Comparison of ENCODE assay signal across 13 cellular contexts in the genomic region with DNA sequence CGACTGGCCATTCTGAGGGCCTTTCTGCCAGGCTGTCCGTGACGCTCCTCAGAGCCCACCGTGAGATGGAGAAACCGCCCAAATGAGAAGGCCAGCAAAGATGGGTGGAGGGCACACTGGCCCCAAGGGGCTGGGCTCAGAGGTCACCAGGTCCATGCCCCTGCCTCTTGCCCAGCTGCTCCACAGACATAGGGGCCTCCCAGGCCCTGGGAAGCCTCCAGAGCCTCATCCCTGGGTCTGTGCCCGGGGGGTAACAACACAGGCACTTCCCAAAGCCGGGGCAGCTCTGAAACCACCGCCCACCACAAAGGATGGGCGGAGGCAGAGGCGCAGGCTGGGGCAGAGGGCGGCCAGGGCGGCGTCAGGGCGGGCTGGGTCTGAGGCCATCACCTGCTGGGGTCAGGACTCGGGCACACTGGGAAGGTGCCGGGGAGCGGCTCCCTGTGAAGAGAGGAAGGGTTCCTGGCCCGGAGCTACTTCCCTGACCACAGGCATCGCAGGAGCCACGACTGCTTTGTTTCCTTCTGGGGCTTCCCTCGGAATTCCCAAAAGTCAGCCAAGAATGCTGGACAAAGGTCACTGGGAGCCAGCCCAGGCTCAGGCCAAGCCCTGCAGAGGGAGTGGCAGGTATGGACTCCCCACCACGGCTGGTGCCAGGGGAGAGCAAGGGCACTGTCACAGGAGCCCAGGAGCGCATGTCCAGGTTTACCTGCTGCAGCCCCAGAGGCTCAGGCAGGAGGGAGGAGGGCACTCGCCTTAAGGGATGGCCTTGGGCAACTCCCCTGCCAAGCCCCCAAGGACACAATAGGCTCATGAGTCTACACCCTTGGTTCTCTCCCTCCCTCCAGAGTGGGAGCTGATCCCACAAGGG. TPM values are rescaled to one million over a fixed set of nuclear protein-coding genes. Genes with fewer than 3 reads are reported as not detected.
A peak's percentile ranks its signal among the peaks of the same experiment; 100 is the strongest.
DNase-seq lines count a peak whose midpoint lies in the region; ATAC-seq and TF ChIP-seq lines count a peak whose summit lies in the region.
"Had no signal": no experiment of that assay in that cellular context is flagged by ENCODE, and none has a peak within 500 bp of the region (broad histone marks: within the 10 kb centered on the region; RNA-seq: fewer than 3 reads in every experiment).

No MANE protein-coding gene starts in this region.

- TF ChIP-seq EP300 in suprapubic skin (IDR thresholded peaks at IDR 0.05) = no peak

- TF ChIP-seq CTCF in right lobe of liver (IDR thresholded peaks at IDR 0.05) = no peak
- no peak for TF ChIP-seq CTCF in suprapubic skin (IDR thresholded peaks at IDR 0.05)

- H3K36me3 ChIP-seq in right lobe of liver (no peaks in the 10 kb centered on the region), suprapubic skin (peaks cover 16% of the 10 kb centered on the region)
- H3K36me3 ChIP-seq: tibial artery had no signal

- intact Hi-C loops in right lobe of liver (cut with DNase I) = no loop called here

- H3K4me1 ChIP-seq in right lobe of liver (peaks cover 0 to 21% (median 4%) of the 10 kb centered on the region in 4 donors), suprapubic skin (peaks cover 33% of the 10 kb centered on the region)

- TF ChIP-seq POLR2A in right lobe of liver (IDR thresholded peaks at IDR 0.05) (no peak), suprapubic skin (IDR thresholded peaks at IDR 0.05) (no peak)

- H3K27ac ChIP-seq in right lobe of liver (no peak overlapping the region), suprapubic skin (no peak overlapping the region)
- H3K27ac ChIP-seq: HL-60 had no signal

- peak; percentile 12 for DNase-seq in activated CD8-positive, alpha-beta memory T cell treated with anti-CD3 and anti-CD28 coated beads, Interleukin-2, amount 50 U/mL, for 4 hours
- no peak for DNase-seq in activated CD8-positive, alpha-beta memory T cell treated with anti-CD3 and anti-CD28 coated beads, Interleukin-2, amount 50 U/mL, for 48 hours
- DNase-seq in SW480 (ENCODE audit: low spot score) (peak; percentile 68), right lobe of liver (peak; percentile 75 to 89 (median 87)), suprapubic skin (ENCODE audit: low spot score in 2 of 2) (peak; percentile 67 to 70), HUDEP-2 (lab: John Stamatoyannopoulos, UW; ENCODE audit: unreplicated experiment in 76 of 76) (no peak)
- DNase-seq in activated CD4-positive, alpha-beta T cell treated with anti-CD3 and anti-CD28 coated beads for 48 hours = no peak
- DNase-seq: NCI-H2171 had no signal

- H3K9me3 ChIP-seq in right lobe of liver (no peaks in the 10 kb centered on the region), suprapubic skin (no peaks in the 10 kb centered on the region)
- H3K9me3 ChIP-seq: tibial artery had no signal

- H3K27me3 ChIP-seq in right lobe of liver (no peaks in the 10 kb centered on the region), suprapubic skin (no peaks in the 10 kb centered on the region)
- H3K27me3 ChIP-seq: tibial artery had no signal

- peak; percentile 78 to 86 (median 82) for ATAC-seq in right lobe of liver
- no peak for ATAC-seq in HG03521 (IDR thresholded peaks at IDR 0.05; ENCODE audit: unreplicated experiment)

- WGBS in right lobe of liver (ENCODE audit: insufficient coverage, low coverage, low lambda C conversion rate, missing lambda C conversion rate) = 28% methylated on average over 2 of the region's 24 CpGs
- WGBS in suprapubic skin = 64% methylated on average over 9 of the region's 24 CpGs

- H3K4me3 ChIP-seq in right lobe of liver = no peak overlapping the region
- H3K4me3 ChIP-seq in suprapubic skin = no peak overlapping the region
- H3K4me3 ChIP-seq: tibial artery had no signal

RNA-seq across cellular contexts. Expression of gene CYP26B1, which starts 9.4 kb away (rescaled TPM):
- total RNA-seq in right lobe of liver (1 to 10 TPM in 4 of 6 experiments, under 1 TPM in 2; 0.81 to 4.0 (median 1.8) TPM), suprapubic skin (10 to 100 TPM; 53.3 to 83.3 (median 67.7) TPM)
- total RNA-seq: activated CD4-positive, alpha-beta memory T cell treated with anti-CD3 and anti-CD28 coated beads for 36 hours; activated naive CD4-positive, alpha-beta T cell treated with anti-CD3 and anti-CD28 coated beads for 36 hours had no signal

Comparison
In these comparisons a context has a peak if more than half of its experiments do, and no peak if none do; other contexts are left out.
1. DNase-seq: peak in activated CD8-positive, alpha-beta memory T cell treated with anti-CD3 and anti-CD28 coated beads, Interleukin-2, amount 50 U/mL, for 4 hours (single experiment), SW480 (single experiment), right lobe of liver (3 of 3) and suprapubic skin (2 of 2); none in activated CD8-positive, alpha-beta memory T cell treated with anti-CD3 and anti-CD28 coated beads, Interleukin-2, amount 50 U/mL, for 48 hours (single experiment), activated CD4-positive, alpha-beta T cell treated with anti-CD3 and anti-CD28 coated beads for 48 hours (single experiment) and HUDEP-2 (0 of 76).
2. RNA of gene CYP26B1, which starts 9.4 kb away (total RNA-seq): 53.3 to 83.3 TPM in suprapubic skin; 0.81 to 4.0 TPM in right lobe of liver; every median in the first group is over 10 times any median in the second.